In genomic region chr1:69403911-69404310, GRCh38 we compare ENCODE assay signal across 22 cellular contexts.
A peak's percentile ranks its signal among the peaks of the same experiment; 100 is the strongest.
DNase-seq lines count a peak whose midpoint lies in the region; ATAC-seq and TF ChIP-seq lines count a peak whose summit lies in the region.
"Had no signal": no experiment of that assay in that cellular context is flagged by ENCODE, and none has a peak within 500 bp of the region (broad histone marks: within the 10 kb centered on the region; RNA-seq: fewer than 3 reads in every experiment).

No MANE protein-coding gene starts in this region.

- H3K27me3 ChIP-seq in foreskin keratinocyte, result no peaks in the 10 kb centered on the region
- H3K27me3 ChIP-seq: BE2C; BLaER1 treated with 17β-estradiol and CSF1 and Interleukin-3, amounts not matched to agents 10 nM and 100 nM had no signal

- H3K27ac ChIP-seq in VCaP (peak overlapping the region; percentile 31; the same call in 1 of the 2 replicates), foreskin keratinocyte (no peak overlapping the region)
- H3K27ac ChIP-seq: A549; BLaER1 treated with 17β-estradiol and CSF1 and Interleukin-3, amounts not matched to agents 10 nM and 100 nM; GM23248 had no signal

- peak; percentile 90 for DNase-seq in LNCaP clone FGC (ENCODE audit: low read depth)
- no peak for DNase-seq in foreskin keratinocyte
- DNase-seq in SIG-M5 treated with dmso at 0.1 percent for 504 hours (lab: John Stamatoyannopoulos, UW; ENCODE audit: unreplicated experiment), result no peak
- no peak for DNase-seq in hippocampal formation (lab: John Stamatoyannopoulos, UW)
- no peak for DNase-seq in NCI-H1417 (lab: John Stamatoyannopoulos, UW)
- DNase-seq: 8988T; ACHN; AML-193; BE2C; CD4-positive, alpha-beta T cell; CD8-positive, alpha-beta memory T cell; DMS 273 treated with DMSO at 0.1 percent for 48 hours; DMS79; EL; GDM1; GM23248; H7; HCEC 1CT had no signal

- H3K4me3 ChIP-seq in LNCaP clone FGC (ENCODE audit: low read depth, low read length), result no peak overlapping the region
- H3K4me3 ChIP-seq: A549; BLaER1 treated with 17β-estradiol and CSF1 and Interleukin-3, amounts not matched to agents 10 nM and 100 nM; GM12878; GM23248 had no signal

- ATAC-seq in foreskin keratinocyte, result peak; percentile 35
- ATAC-seq: A549, GM12878 had no signal

- no peaks in the 10 kb centered on the region for H3K4me1 ChIP-seq in foreskin keratinocyte
- H3K4me1 ChIP-seq: A549; BE2C; BLaER1 treated with 17β-estradiol and CSF1 and Interleukin-3, amounts not matched to agents 10 nM and 100 nM had no signal

- TF ChIP-seq CTCF in LNCaP clone FGC (IDR thresholded peaks at IDR 0.05; ENCODE audit: control insufficient read depth, extremely low read depth, insufficient read depth) (no peak), VCaP (conservative IDR thresholded peaks at IDR 0.05) (no peak), foreskin keratinocyte (conservative IDR thresholded peaks at IDR 0.05) (no peak)
